In genomic region chr11:78138694-78139421, GRCh38 we compare ENCODE assay signal across 8 cellular contexts. TPM values are rescaled to one million over a fixed set of nuclear protein-coding genes. Genes with fewer than 3 reads are reported as not detected.
A peak's percentile ranks its signal among the peaks of the same experiment; 100 is the strongest.
DNase-seq lines count a peak whose midpoint lies in the region; ATAC-seq and TF ChIP-seq lines count a peak whose summit lies in the region.

No MANE protein-coding gene starts in this region.

- peak overlapping the region; percentile 94 for H3K9ac ChIP-seq in HUES48 (ENCODE audit: low read depth, low read length)

- peaks cover 36% of the 10 kb centered on the region for H3K4me1 ChIP-seq in DOHH2 (ENCODE audit: control insufficient read depth, low read length)
- 0 out of 2 replicates have a peak, but pooled peaks cover 4% of the 10 kb centered on the region for H3K4me1 ChIP-seq in HUES48 (ENCODE audit: control insufficient read depth, insufficient read depth, low read length)
- peaks cover 33% of the 10 kb centered on the region for H3K4me1 ChIP-seq in suprapubic skin

- no peaks in the 10 kb centered on the region for H3K9me3 Mint-ChIP-seq in dendritic cell treated with granulocyte-macrophage colony-stimulating factor and Interleukin-4, amounts not matched to agents 40 ng/mL and 50 ng/mL, for 4 days
- H3K9me3 Mint-ChIP-seq in naive B cell = peaks cover 0 to 1% (median 0%) of the 10 kb centered on the region in 7 donors

- H3K27me3 Mint-ChIP-seq in dendritic cell treated with granulocyte-macrophage colony-stimulating factor and Interleukin-4, amounts not matched to agents 40 ng/mL and 50 ng/mL, for 4 days = no peaks in the 10 kb centered on the region
- no peaks in the 10 kb centered on the region for H3K27me3 Mint-ChIP-seq in naive B cell

- H3K4me3 ChIP-seq in DOHH2 (ENCODE audit: low read length) (peak overlapping the region; percentile 96), HUES48 (ENCODE audit: low read depth, low read length) (peak overlapping the region; percentile 84), suprapubic skin (peak overlapping the region; percentile 64)

- H3K36me3 Mint-ChIP-seq in dendritic cell treated with granulocyte-macrophage colony-stimulating factor and Interleukin-4, amounts not matched to agents 40 ng/mL and 50 ng/mL, for 4 days (ENCODE audit: low read depth) = peaks cover 50% of the 10 kb centered on the region
- peaks cover 5 to 7% of the 10 kb centered on the region in 2 donors for H3K36me3 Mint-ChIP-seq in naive B cell

- peak; percentile 24 for ATAC-seq in GM21447 (IDR thresholded peaks at IDR 0.05; ENCODE audit: unreplicated experiment)
- ATAC-seq in naive B cell (ENCODE audit: low read depth in 2 of 2) = peak; percentile 35 to 39

- 36% methylated on average over 7 of the region's 12 CpGs for WGBS in suprapubic skin

- H3K4me3 Mint-ChIP-seq in dendritic cell treated with granulocyte-macrophage colony-stimulating factor and Interleukin-4, amounts not matched to agents 40 ng/mL and 50 ng/mL, for 4 days = peak overlapping the region; percentile 83
- H3K4me3 Mint-ChIP-seq in naive B cell = peak overlapping the region; percentile 82 to 98 (median 96)

- H3K27ac Mint-ChIP-seq in dendritic cell treated with granulocyte-macrophage colony-stimulating factor and Interleukin-4, amounts not matched to agents 40 ng/mL and 50 ng/mL, for 4 days = peak overlapping the region; percentile 88
- H3K27ac Mint-ChIP-seq in naive B cell = peak overlapping the region; percentile 90 to 96 (median 96)

- H3K27me3 ChIP-seq in DOHH2 (ENCODE audit: control insufficient read depth, low read length) (no peaks in the 10 kb centered on the region), HUES48 (ENCODE audit: control insufficient read depth, insufficient read depth, low read length) (no peaks in the 10 kb centered on the region), suprapubic skin (no peaks in the 10 kb centered on the region)

- H3K4me1 Mint-ChIP-seq in dendritic cell treated with granulocyte-macrophage colony-stimulating factor and Interleukin-4, amounts not matched to agents 40 ng/mL and 50 ng/mL, for 4 days (ENCODE audit: low read depth) = peaks cover 28% of the 10 kb centered on the region
- H3K4me1 Mint-ChIP-seq in naive B cell = peaks cover 29 to 48% (median 43%) of the 10 kb centered on the region in 3 donors

- peak; percentile 38 for DNase-seq in UCSD-AML1 (lab: John Stamatoyannopoulos, UW; ENCODE audit: unreplicated experiment)
- DNase-seq in naive B cell = no peak
- no peak for DNase-seq in suprapubic skin (ENCODE audit: low spot score in 2 of 2)
- DNase-seq in hippocampal formation (lab: John Stamatoyannopoulos, UW) = no peak

- intact Hi-C loops in dendritic cell treated with granulocyte-macrophage colony-stimulating factor and Interleukin-4, amounts not matched to agents 40 ng/mL and 50 ng/mL, for 4 days (cut with micrococcal nuclease) = loop anchor here (2.0 kb wide), 1 partner anchor 50 kb away; the partner anchor contains the start of genes KCTD21 and USP35

- H4K20me1 ChIP-seq in DOHH2 (ENCODE audit: control insufficient read depth, insufficient read depth, low read depth, low read length) = no peaks in the 10 kb centered on the region

- H3K36me3 ChIP-seq in DOHH2 (ENCODE audit: control insufficient read depth, low read length) (peaks cover 50% of the 10 kb centered on the region), HUES48 (ENCODE audit: control insufficient read depth, insufficient read depth, low read length) (peaks cover 43% of the 10 kb centered on the region), suprapubic skin (no peaks in the 10 kb centered on the region)

- no peaks in the 10 kb centered on the region for H3F3A ChIP-seq in DOHH2 (ENCODE audit: control insufficient read depth, insufficient read depth)

- H3K27ac ChIP-seq in DOHH2 (ENCODE audit: low read depth, low read length) = peak overlapping the region; percentile 58
- peak overlapping the region; percentile 85 for H3K27ac ChIP-seq in HUES48 (ENCODE audit: low read depth, low read length)
- H3K27ac ChIP-seq in suprapubic skin = peak overlapping the region; percentile 53

- no peak for TF ChIP-seq EP300 in suprapubic skin (IDR thresholded peaks at IDR 0.05)

- H3K9me3 ChIP-seq in DOHH2 (ENCODE audit: control insufficient read depth, insufficient read depth, low read length) (no peaks in the 10 kb centered on the region), HUES48 (ENCODE audit: control insufficient read depth, insufficient read depth, low read length) (no peaks in the 10 kb centered on the region), suprapubic skin (no peaks in the 10 kb centered on the region)

- H3K9me2 ChIP-seq in DOHH2 (replicated peaks; ENCODE audit: control insufficient read depth, low read length) = no peaks in the 10 kb centered on the region

- peak overlapping the region; percentile 88 for H3K4me2 ChIP-seq in DOHH2 (ENCODE audit: low read length)

- TF ChIP-seq POLR2A in suprapubic skin (IDR thresholded peaks at IDR 0.05) = no peak

- peaks cover 65% of the 10 kb centered on the region for H3K79me2 ChIP-seq in DOHH2 (ENCODE audit: control insufficient read depth, low read length)

- no peak for TF ChIP-seq CTCF in DOHH2 (IDR thresholded peaks at IDR 0.05; ENCODE audit: low read depth, low read length, poor library complexity, severe bottlenecking)
- no peak for TF ChIP-seq CTCF in suprapubic skin (IDR thresholded peaks at IDR 0.05)

RNA-seq across cellular contexts. Expression of gene ALG8, which starts 0.6 kb away (rescaled TPM):
- polyA plus RNA-seq in naive B cell (ENCODE audit: low read depth in 6 of 6) = 10 to 100 TPM; 46.7 to 90.6 (median 59.9) TPM
- 10 to 100 TPM; 15.6 to 26.7 (median 21.2) TPM for total RNA-seq in suprapubic skin

RNA-seq across cellular contexts. Expression of gene KCTD21, which starts 49.6 kb away (rescaled TPM):
- 1 to 10 TPM in 5 of 6 donors, not detected in 1; 1.2 to 3.4 (median 1.8) TPM for polyA plus RNA-seq in naive B cell (ENCODE audit: low read depth in 6 of 6)
- 10 to 100 TPM in 1 of 4 donors, 1 to 10 TPM in 3; 3.6 to 11.1 (median 4.3) TPM for total RNA-seq in suprapubic skin

RNA-seq across cellular contexts. Expression of gene USP35, which starts 49.9 kb away (rescaled TPM):
- polyA plus RNA-seq in naive B cell (ENCODE audit: low read depth in 6 of 6) = under 1 TPM in 5 of 6 donors, not detected in 1; 0.11 to 0.76 (median 0.52) TPM
- total RNA-seq in suprapubic skin = 1 to 10 TPM; 2.3 to 9.6 (median 5.6) TPM

RNA-seq across cellular contexts. Expression of gene NDUFC2, which starts 59.2 kb away (rescaled TPM):
- 100 to 1,000 TPM; 138 to 164 (median 149) TPM for polyA plus RNA-seq in naive B cell (ENCODE audit: low read depth in 6 of 6)
- 100 to 1,000 TPM; 100 to 161 (median 115) TPM for total RNA-seq in suprapubic skin
